8 cellular contexts compared by ENCODE assay signal in genomic region chr14:77761205-77761931, GRCh38. TPM values are rescaled to one million over a fixed set of nuclear protein-coding genes. Genes with fewer than 3 reads are reported as not detected.
A peak's percentile ranks its signal among the peaks of the same experiment; 100 is the strongest.
DNase-seq lines count a peak whose midpoint lies in the region; ATAC-seq and TF ChIP-seq lines count a peak whose summit lies in the region.

No MANE protein-coding gene starts in this region.

- POLR2A ChIA-PET in OCI-LY7 (lab: Charles Lee) (interaction anchor here (0.6 to 2.3 kb wide), 8 partner anchors 9 to 1034 kb away, joined by 3 to 10 read pairs (median 4); no protein-coding TSS in a partner anchor), MCF 10A (lab: Yijun Ruan, JAX) (interaction anchor here (0.5 to 2.8 kb wide), 18 partner anchors 9 to 1912 kb away, joined by 3 to 31 read pairs (median 7); partner anchors contain the start of genes ADCK1, AHSA1, SLIRP and VIPAS39)

- no peaks in the 10 kb centered on the region for H3K27me3 Mint-ChIP-seq in MCF 10A (ENCODE audit: insufficient read depth, unreplicated experiment)

- peaks cover 25% of the 10 kb centered on the region for H3K36me3 Mint-ChIP-seq in MCF 10A (ENCODE audit: insufficient read depth, unreplicated experiment)

- TF ChIP-seq CTCF in OCI-LY7 (conservative IDR thresholded peaks at IDR 0.05; ENCODE audit: low read length) (peak; percentile 64), MCF 10A (IDR thresholded peaks at IDR 0.05; ENCODE audit: unreplicated experiment) (peak; percentile 19), gastrocnemius medialis (IDR thresholded peaks at IDR 0.05 in 4 of 5, conservative IDR thresholded peaks at IDR 0.05 in 1 of 5) (peak in 2 of 5 experiments; percentile 14 to 41)

- H3K4me1 ChIP-seq in OCI-LY7 (ENCODE audit: insufficient read depth, low read length, poor library complexity, severe bottlenecking) (peaks cover 22% of the 10 kb centered on the region), iPS-20b (ENCODE audit: insufficient read depth, low read length) (peaks cover 13% of the 10 kb centered on the region; the same call in 1 of the 2 replicates), gastrocnemius medialis (peaks cover 28 to 32% of the 10 kb centered on the region in 2 donors)

- H3K79me2 ChIP-seq in OCI-LY7 (ENCODE audit: insufficient read depth, low read depth, low read length) = peaks cover 44% of the 10 kb centered on the region

- in situ Hi-C loops in gastrocnemius medialis (cut with MboI; ENCODE audit: low sequenced_read_pairs in 4 of 4) = no loop called here

- H3K9me2 ChIP-seq in OCI-LY7 (ENCODE audit: insufficient read depth, low read length) = no peaks in the 10 kb centered on the region

- H3K4me3 Mint-ChIP-seq in MCF 10A (ENCODE audit: unreplicated experiment) = peak overlapping the region; percentile 89

- intact Hi-C loops in OCI-LY7 (cut with micrococcal nuclease; ENCODE audit: unreplicated experiment) (loop anchor here (2.0 kb wide), 1 partner anchor 39 kb away; the partner anchor contains the start of gene ADCK1), MCF 10A (cut with micrococcal nuclease) (loop anchor here (1.0 kb wide), 1 partner anchor 39 kb away; the partner anchor contains the start of gene ADCK1), gastrocnemius medialis (cut with DNase I; ENCODE audit: low total_unique reads) (loop anchor here (1.0 to 5.0 kb wide), 4 partner anchors 39 to 439 kb away; partner anchors contain the start of genes ADCK1, ALKBH1, GSTZ1 and POMT2)

- peaks cover 30% of the 10 kb centered on the region for H3K36me3 ChIP-seq in OCI-LY7 (ENCODE audit: insufficient read depth, low read length)
- H3K36me3 ChIP-seq in iPS-20b (ENCODE audit: insufficient read depth, low read depth, low read length) = peaks cover 6% of the 10 kb centered on the region; the same call in 1 of the 2 replicates
- H3K36me3 ChIP-seq in gastrocnemius medialis = no peaks in the 10 kb centered on the region

- peaks cover 14% of the 10 kb centered on the region for H3K4me1 Mint-ChIP-seq in MCF 10A (ENCODE audit: insufficient read depth, unreplicated experiment)

- no peaks in the 10 kb centered on the region for H3K9me3 Mint-ChIP-seq in MCF 10A (ENCODE audit: unreplicated experiment)

- CTCF ChIA-PET in OCI-LY7 (lab: Charles Lee; ENCODE audit: unreplicated experiment) = no interaction called here
- CTCF ChIA-PET in MCF 10A (lab: Yijun Ruan, JAX) = interaction anchor here (0.6 to 3.1 kb wide), 14 partner anchors 8 to 805 kb away, joined by 3 to 15 read pairs (median 3); partner anchors contain the start of genes ADCK1 and SLIRP

- H2AFZ ChIP-seq in OCI-LY7 (ENCODE audit: low read length) = peak overlapping the region; percentile 99

- peak; percentile 32 for ATAC-seq in GM19035 (IDR thresholded peaks at IDR 0.05; ENCODE audit: unreplicated experiment)
- peak; percentile 96 for ATAC-seq in HG03378 (IDR thresholded peaks at IDR 0.05; ENCODE audit: unreplicated experiment)
- ATAC-seq in gastrocnemius medialis = peak; percentile 99
- ATAC-seq in GM21737 (IDR thresholded peaks at IDR 0.05; ENCODE audit: unreplicated experiment) = no peak

- peak overlapping the region; percentile 84 for H3K4me2 ChIP-seq in OCI-LY7 (ENCODE audit: low read length)

- peak; percentile 25 for DNase-seq in CMK (ENCODE audit: low read depth)
- DNase-seq in OCI-LY7 (ENCODE audit: low spot score) = peak; percentile 19
- DNase-seq in MCF 10A (ENCODE audit: unreplicated experiment) = peak; percentile 56
- peak; percentile 20 to 62 for DNase-seq in gastrocnemius medialis

- peak overlapping the region; percentile 96; the same call in 1 of the 2 replicates for H3K9ac ChIP-seq in iPS-20b (ENCODE audit: low read depth, low read length)

- no peak for TF ChIP-seq POLR2A in gastrocnemius medialis (IDR thresholded peaks at IDR 0.05)

- peak overlapping the region; percentile 96 for H3K27ac Mint-ChIP-seq in MCF 10A (ENCODE audit: low read depth, unreplicated experiment)

- BruUV-seq in OCI-LY7 (replicated peaks; lab: Mats Ljungman, UMichigan) = no TSS peak
- BruUV-seq in MCF 10A (replicated peaks; lab: Mats Ljungman, UMichigan) = no TSS peak

- H3K27me3 ChIP-seq in iPS-20b (ENCODE audit: insufficient read depth, low read length) = no peaks in the 10 kb centered on the region
- H3K27me3 ChIP-seq in gastrocnemius medialis = no peaks in the 10 kb centered on the region

- peaks cover 15% of the 10 kb centered on the region; the same call in 1 of the 2 replicates for H4K20me1 ChIP-seq in OCI-LY7 (ENCODE audit: insufficient read depth, low read length)

- H3K9me3 ChIP-seq in OCI-LY7 (ENCODE audit: low read length) = no peaks in the 10 kb centered on the region
- H3K9me3 ChIP-seq in iPS-20b (ENCODE audit: insufficient read depth, low read depth, low read length) = no peaks in the 10 kb centered on the region
- no peaks in the 10 kb centered on the region for H3K9me3 ChIP-seq in gastrocnemius medialis

- H3K4me3 ChIP-seq in OCI-LY7 (ENCODE audit: low read depth, low read length, poor library complexity, severe bottlenecking) = peak overlapping the region; percentile 92
- peak overlapping the region; percentile 85 for H3K4me3 ChIP-seq in iPS-20b (ENCODE audit: low read length)
- peak overlapping the region; percentile 81 to 100 (median 94) for H3K4me3 ChIP-seq in gastrocnemius medialis

- H3K27ac ChIP-seq in OCI-LY7 (ENCODE audit: low read depth, low read length, poor library complexity, severe bottlenecking) (peak overlapping the region; percentile 68), iPS-20b (ENCODE audit: low read length) (peak overlapping the region; percentile 23), gastrocnemius medialis (peak overlapping the region; percentile 92 to 97 (median 94))

RNA-seq across cellular contexts. Expression of gene SNW1, which starts 0.4 kb away (rescaled TPM):
- total RNA-seq in OCI-LY7 (2014; rRNA removed; shearing (Covaris generic)) = 64.7 and 81.0 TPM in 2 replicates
- 107 and 113 TPM in 2 replicates for total RNA-seq in OCI-LY7 (2022)
- total RNA-seq in MCF 10A (2022) = 113 and 122 TPM in 2 replicates
- 10 to 100 TPM; 47.1 to 59.7 (median 54.4) TPM for total RNA-seq in gastrocnemius medialis

RNA-seq across cellular contexts. Expression of gene ADCK1, which starts 38.5 kb away (rescaled TPM):
- total RNA-seq in OCI-LY7 (2014; rRNA removed; shearing (Covaris generic)) = 5.9 and 7.5 TPM in 2 replicates
- total RNA-seq in OCI-LY7 (2022) (9.6 and 10.3 TPM in 2 replicates), MCF 10A (2022) (7.0 and 7.8 TPM in 2 replicates), gastrocnemius medialis (10 to 100 TPM in 1 of 4 donors, 1 to 10 TPM in 3; 3.5 to 11.0 (median 5.5) TPM)

RNA-seq across cellular contexts. Expression of gene SLIRP, which starts 53.5 kb away (rescaled TPM):
- total RNA-seq in OCI-LY7 (2014; rRNA removed; shearing (Covaris generic)) = 147 and 252 TPM in 2 replicates
- total RNA-seq in OCI-LY7 (2022) = 129 and 159 TPM in 2 replicates
- total RNA-seq in MCF 10A (2022) = 154 and 249 TPM in 2 replicates
- total RNA-seq in gastrocnemius medialis = 100 to 1,000 TPM; 293 to 550 (median 332) TPM

RNA-seq across cellular contexts. Expression of gene ALKBH1, which starts 53.5 kb away (rescaled TPM):
- 10.0 and 12.6 TPM in 2 replicates for total RNA-seq in OCI-LY7 (2014; rRNA removed; shearing (Covaris generic))
- 16.2 and 19.4 TPM in 2 replicates for total RNA-seq in OCI-LY7 (2022)
- total RNA-seq in MCF 10A (2022) = 14.4 and 19.0 TPM in 2 replicates
- 10 to 100 TPM; 12.2 to 16.2 (median 13.6) TPM for total RNA-seq in gastrocnemius medialis

Comparison
In these comparisons a context has a peak if more than half of its experiments do, and no peak if none do; other contexts are left out.
1. H3K27ac ChIP-seq: peak in every context shown above with its lines; median percentile 94 in gastrocnemius medialis; 68 in OCI-LY7; 23 in iPS-20b.